10 cellular contexts compared by ENCODE assay signal in the genomic region with DNA sequence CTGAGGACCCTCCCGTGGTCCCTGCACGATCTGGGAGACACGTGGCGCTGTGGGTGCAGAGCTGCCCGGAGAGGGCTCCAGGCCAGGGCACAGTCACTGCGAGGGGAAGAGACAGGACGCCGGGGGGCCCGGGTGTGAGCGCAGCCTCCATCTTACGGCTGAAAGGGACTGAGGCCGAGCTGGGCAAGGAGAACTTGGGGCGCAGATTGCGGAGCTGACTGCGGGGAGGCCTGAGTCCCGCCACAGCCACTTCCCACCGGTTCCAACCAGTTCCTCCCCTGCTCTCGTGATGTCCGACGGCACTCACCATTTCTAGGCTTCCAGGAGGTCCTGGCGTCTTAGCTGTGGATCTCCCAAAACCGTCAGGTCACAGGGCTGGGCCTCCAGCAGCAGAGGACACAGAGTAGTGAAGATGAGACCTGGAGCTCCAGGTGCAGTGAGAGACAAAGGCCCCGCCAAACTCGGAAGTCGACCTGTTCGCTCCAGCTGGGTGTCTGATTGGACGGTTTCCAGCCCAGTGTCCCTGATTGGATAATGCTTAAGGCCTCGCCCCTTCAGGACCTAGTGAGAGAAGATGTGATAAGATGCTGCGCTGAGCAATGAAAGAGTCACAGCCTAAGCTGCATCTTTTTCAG. TPM values are rescaled to one million over a fixed set of nuclear protein-coding genes. Genes with fewer than 3 reads are reported as not detected.
DNase-seq lines count a peak whose midpoint lies in the region; ATAC-seq and TF ChIP-seq lines count a peak whose summit lies in the region.
"Had no signal": no experiment of that assay in that cellular context is flagged by ENCODE, and none has a peak within 500 bp of the region (broad histone marks: within the 10 kb centered on the region; RNA-seq: fewer than 3 reads in every experiment).

No MANE protein-coding gene starts in this region.

- H2AFZ ChIP-seq in neural cell (ENCODE audit: low read depth, low read length), result no peak overlapping the region

- H3K27ac ChIP-seq in neural cell (ENCODE audit: low read length), result no peak overlapping the region
- H3K27ac ChIP-seq: SJCRH30 had no signal

- no peaks in the 10 kb centered on the region for H3K36me3 Mint-ChIP-seq in CD14-positive monocyte
- H3K36me3 Mint-ChIP-seq in brain, result peaks cover 4% of the 10 kb centered on the region

- H3K27ac Mint-ChIP-seq in CD14-positive monocyte (peak overlapping the region in 1 of 7 donors; percentile 42), brain (no peak overlapping the region)

- H3K4me2 ChIP-seq in neural cell (ENCODE audit: low read length), result no peak overlapping the region

- intact Hi-C loops in CD14-positive monocyte (cut with micrococcal nuclease), result no loop called here

- TF ChIP-seq CTCF in CD14-positive monocyte (IDR thresholded peaks at IDR 0.05), result no peak
- TF ChIP-seq CTCF in brain (conservative IDR thresholded peaks at IDR 0.05), result no peak
- no peak for TF ChIP-seq CTCF in neural cell (IDR thresholded peaks at IDR 0.05; ENCODE audit: poor library complexity, severe bottlenecking)

- H3K4me1 Mint-ChIP-seq in CD14-positive monocyte (peaks cover 16% of the 10 kb centered on the region), brain (peaks cover 6% of the 10 kb centered on the region)

- H3K9me3 ChIP-seq in neural cell (ENCODE audit: low read length), result no peaks in the 10 kb centered on the region

- H3F3A ChIP-seq in neural cell (ENCODE audit: insufficient read depth, low read length, poor library complexity, severe bottlenecking), result no peaks in the 10 kb centered on the region

- H3K79me2 ChIP-seq in neural cell (replicated peaks; ENCODE audit: insufficient read depth, low read length), result no peaks in the 10 kb centered on the region

- no peaks in the 10 kb centered on the region for H3K36me3 ChIP-seq in neural cell (ENCODE audit: insufficient read depth, low read length)
- H3K36me3 ChIP-seq: SJCRH30 had no signal

- ATAC-seq in HG03342 (IDR thresholded peaks at IDR 0.05; ENCODE audit: unreplicated experiment), result no peak
- ATAC-seq in GM19397 (IDR thresholded peaks at IDR 0.05; ENCODE audit: unreplicated experiment), result no peak
- ATAC-seq in GM18909 (IDR thresholded peaks at IDR 0.05; ENCODE audit: poor library complexity, unreplicated experiment), result no peak

- H3K27me3 Mint-ChIP-seq in CD14-positive monocyte (ENCODE audit: low read depth in 3 of 3) (peaks cover 7 to 10% (median 10%) of the 10 kb centered on the region in 3 donors), brain (peaks cover 15% of the 10 kb centered on the region)

- H3K9ac ChIP-seq in neural cell (ENCODE audit: low read length), result no peak overlapping the region

- no peak for TF ChIP-seq RAD21 in neural cell (conservative IDR thresholded peaks at IDR 0.05)

- H4K20me1 ChIP-seq in neural cell (ENCODE audit: insufficient read depth), result no peaks in the 10 kb centered on the region

- peak overlapping the region; percentile 56 for H3K4me3 ChIP-seq in neural cell (ENCODE audit: low read length)
- H3K4me3 ChIP-seq: SJCRH30 had no signal

- H3K9me3 Mint-ChIP-seq in CD14-positive monocyte (peaks cover 39 to 88% (median 83%) of the 10 kb centered on the region in 7 donors), brain (peaks cover 20 to 45% (median 27%) of the 10 kb centered on the region in 5 experiments)

- DNase-seq in CD14-positive monocyte (ENCODE audit: low spot score), result no peak
- DNase-seq in T-helper 22 cell (ENCODE audit: low read depth), result peak; percentile 49
- DNase-seq in superior temporal gyrus (ENCODE audit: extremely low spot score), result no peak
- DNase-seq: Calu3, SJCRH30 had no signal

- no peaks in the 10 kb centered on the region for H3K27me3 ChIP-seq in neural cell (ENCODE audit: insufficient read depth, low read depth, low read length)
- H3K27me3 ChIP-seq: SJCRH30 had no signal

- TF ChIP-seq EP300 in neural cell (conservative IDR thresholded peaks at IDR 0.05; ENCODE audit: poor library complexity, severe bottlenecking), result no peak

- H3K4me3 Mint-ChIP-seq in CD14-positive monocyte, result peak overlapping the region; percentile 48 to 71
- peak overlapping the region in 3 of 5 experiments; percentile 31 to 72 (median 49) for H3K4me3 Mint-ChIP-seq in brain

- H3K9me2 ChIP-seq in neural cell (ENCODE audit: insufficient read depth, low read length), result no peaks in the 10 kb centered on the region

TF ChIP-seq in neural cell, 6 proteins besides CTCF, POLR2A, EP300 and RAD21:
- TF ChIP-seq POLR2AphosphoS5 (IDR thresholded peaks at IDR 0.05) (no peak), MXI1 (conservative IDR thresholded peaks at IDR 0.05; ENCODE audit: poor library complexity, severe bottlenecking) (no peak), TAF1 (IDR thresholded peaks at IDR 0.05; ENCODE audit: low read depth) (no peak), EZH2 (IDR thresholded peaks at IDR 0.05; ENCODE audit: borderline replicate concordance, insufficient read depth, low read length, poor library complexity, severe bottlenecking) (no peak), REST (IDR thresholded peaks at IDR 0.05; ENCODE audit: borderline replicate concordance) (no peak), SMC3 (conservative IDR thresholded peaks at IDR 0.05; ENCODE audit: poor library complexity) (no peak)

RNA-seq across cellular contexts. Expression of gene ZNF253, which starts 4.8 kb away (rescaled TPM):
- polyA plus RNA-seq in CD14-positive monocyte (1 to 10 TPM in 1 of 2 donors, under 1 TPM in 1; 0.45 to 1.5 TPM), brain (ENCODE audit: insufficient read depth, low read depth, low replicate concordance) (9.6 TPM), neural cell (25.9 and 26.7 TPM in 2 replicates)
- polyA minus RNA-seq in neural cell, result 79.6 and 86.5 TPM in 2 replicates

RNA-seq across cellular contexts. Expression of gene ZNF506, which starts 39.3 kb away (rescaled TPM):
- polyA plus RNA-seq in CD14-positive monocyte (1 to 10 TPM; 4.1 to 8.3 TPM), brain (ENCODE audit: insufficient read depth, low read depth, low replicate concordance) (14.4 TPM), neural cell (95.5 and 107 TPM in 2 replicates)
- polyA minus RNA-seq in neural cell, result 110 and 133 TPM in 2 replicates

RNA-seq across cellular contexts. Expression of gene ZNF93, which starts 39.9 kb away (rescaled TPM):
- 1 to 10 TPM; 2.4 to 4.6 TPM for polyA plus RNA-seq in CD14-positive monocyte
- polyA plus RNA-seq in brain (ENCODE audit: insufficient read depth, low read depth, low replicate concordance), result 6.9 TPM
- polyA plus RNA-seq in neural cell, result 14.9 and 20.4 TPM in 2 replicates
- 41.4 and 42.7 TPM in 2 replicates for polyA minus RNA-seq in neural cell
